ENCODE assay signal across 22 cellular contexts in genomic region chr20:23609486-23610109, GRCh38. TPM values are rescaled to one million over a fixed set of nuclear protein-coding genes. Genes with fewer than 3 reads are reported as not detected.
"Had no signal": no experiment of that assay in that cellular context is flagged by ENCODE, and none has a peak within 500 bp of the region (broad histone marks: within the 10 kb centered on the region; RNA-seq: fewer than 3 reads in every experiment).

No MANE protein-coding gene starts in this region.

- H3K79me2 ChIP-seq: hepatocyte had no signal

- H3K9me3 ChIP-seq: left ventricle myocardium inferior, lower lobe of right lung, ovary, right atrium auricular region, suprapubic skin, thyroid gland, upper lobe of left lung, uterus had no signal

- H3K4me2 ChIP-seq: hepatocyte, smooth muscle cell had no signal

- DNase-seq: cortex of kidney; dorsolateral prefrontal cortex; effector memory CD4-positive, alpha-beta T cell; foreskin fibroblast; kidney; left cardiac atrium; left ventricle myocardium inferior; lower lobe of right lung; naive thymus-derived CD8-positive, alpha-beta T cell; ovary; stimulated activated CD4-positive, alpha-beta T cell treated with anti-CD3 and anti-CD28 coated beads, Interleukin-2, amount 100 ng/mL, for 48 hours; stimulated activated naive CD4-positive, alpha-beta T cell treated with Interleukin-2 at 50 U/mL for 16 hours; thyroid gland; uterus had no signal

- FAIRE-seq: endometrium, kidney had no signal

- H3K4me1 ChIP-seq: lower lobe of right lung, uterus had no signal

- H3K36me3 ChIP-seq: left ventricle myocardium inferior, lower lobe of right lung, ovary, right atrium auricular region, suprapubic skin, thyroid gland, upper lobe of left lung, uterus had no signal

- H3K4me3 ChIP-seq: dorsolateral prefrontal cortex, hepatocyte, left ventricle myocardium inferior, lower lobe of right lung, ovary, right atrium auricular region, smooth muscle cell, suprapubic skin, thyroid gland, upper lobe of left lung, uterus had no signal

- H3K27me3 ChIP-seq: dorsolateral prefrontal cortex, hepatocyte, ovary, right atrium auricular region, suprapubic skin, thyroid gland, upper lobe of left lung, uterus had no signal

- ATAC-seq: esophagus mucosa; left cardiac atrium; lower lobe of right lung; naive thymus-derived CD8-positive, alpha-beta T cell had no signal

- H3K27ac ChIP-seq: dorsolateral prefrontal cortex, hepatocyte, left ventricle myocardium inferior, lower lobe of right lung, ovary, right atrium auricular region, suprapubic skin, thyroid gland, upper lobe of left lung, uterus had no signal

RNA-seq across cellular contexts. Expression of gene CST9, which starts 3.9 kb away (rescaled TPM):
- polyA plus RNA-seq: hepatocyte; naive thymus-derived CD8-positive, alpha-beta T cell; neural cell; ovary; smooth muscle cell had no signal

RNA-seq across cellular contexts. Expression of gene CST9L, which starts 41.3 kb away (rescaled TPM):
- polyA plus RNA-seq: hepatocyte; naive thymus-derived CD8-positive, alpha-beta T cell; neural cell; ovary; smooth muscle cell had no signal
